In the genomic region with DNA sequence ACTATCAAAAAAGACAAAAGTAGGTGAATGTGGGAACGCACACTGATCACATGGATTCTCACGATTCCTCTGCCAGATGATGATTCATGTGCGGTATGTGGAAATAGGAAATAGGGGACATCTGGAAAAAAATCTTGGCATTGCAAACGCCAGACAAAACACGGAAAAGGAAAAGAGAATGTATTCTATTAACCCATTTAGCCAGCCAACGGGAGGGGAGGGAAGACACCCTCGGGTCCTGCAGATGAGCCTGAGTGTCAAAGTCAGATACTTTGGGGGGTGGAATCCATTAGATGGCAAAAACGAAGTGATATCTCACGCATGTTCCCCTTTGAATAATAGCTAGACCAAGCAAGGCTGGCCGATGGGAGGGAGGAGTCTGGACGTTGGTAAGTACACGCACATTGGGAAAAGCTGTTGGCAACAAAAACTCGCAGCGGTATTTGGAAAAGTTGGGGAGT, we compare ENCODE assay signal across 12 cellular contexts.
A peak's percentile ranks its signal among the peaks of the same experiment; 100 is the strongest.
DNase-seq lines count a peak whose midpoint lies in the region; TF ChIP-seq lines count a peak whose summit lies in the region.
"Had no signal": no experiment of that assay in that cellular context is flagged by ENCODE, and none has a peak within 500 bp of the region (broad histone marks: within the 10 kb centered on the region; RNA-seq: fewer than 3 reads in every experiment).

No MANE protein-coding gene starts in this region.

- peak overlapping the region; percentile 91 for H3K27ac Mint-ChIP-seq in endothelial cell (ENCODE audit: unreplicated experiment)
- H3K27ac Mint-ChIP-seq: naive B cell had no signal

- peak overlapping the region; percentile 45 for H3K4me3 Mint-ChIP-seq in endothelial cell (ENCODE audit: unreplicated experiment)
- H3K4me3 Mint-ChIP-seq: naive B cell had no signal

- H3K27ac ChIP-seq in tibial nerve, result peak overlapping the region; percentile 41 to 84 (median 61)

- H3K4me1 Mint-ChIP-seq in endothelial cell (ENCODE audit: unreplicated experiment), result peaks cover 85% of the 10 kb centered on the region
- H3K4me1 Mint-ChIP-seq: naive B cell had no signal

- H3K9me3 Mint-ChIP-seq in endothelial cell (ENCODE audit: unreplicated experiment), result no peaks in the 10 kb centered on the region

- no peaks in the 10 kb centered on the region for H3K9me3 ChIP-seq in tibial nerve

- peaks cover 23% of the 10 kb centered on the region for H3K27me3 Mint-ChIP-seq in endothelial cell (ENCODE audit: unreplicated experiment)

- 35 to 40% methylated on average over 14 of the region's 14 CpGs for WGBS in tibial nerve, 2 donors

- peak overlapping the region in 1 of 4 donors; percentile 26 for H3K4me3 ChIP-seq in tibial nerve

- DNase-seq in M059J (ENCODE audit: low read depth), result peak; percentile 64
- DNase-seq in endothelial cell (ENCODE audit: low spot score), result no peak
- peak; percentile 48 for DNase-seq in mucosa of gallbladder (ENCODE audit: low spot score)
- peak; percentile 75 to 82 for DNase-seq in tibial nerve (ENCODE audit: low spot score in 2 of 2)
- no peak for DNase-seq in NCI-H524 (lab: John Stamatoyannopoulos, UW)
- DNase-seq in NCI-H2227 (lab: John Stamatoyannopoulos, UW; ENCODE audit: unreplicated experiment), result no peak
- no peak for DNase-seq in HT-29 (ENCODE audit: low spot score)
- DNase-seq in T-helper 1 cell, result no peak
- DNase-seq: GF-D8, KBM-7, naive B cell, NCI-H526 had no signal

- H3K27me3 ChIP-seq in tibial nerve, result no peaks in the 10 kb centered on the region

- TF ChIP-seq CTCF in endothelial cell (IDR thresholded peaks at IDR 0.05; ENCODE audit: unreplicated experiment) (no peak), tibial nerve (IDR thresholded peaks at IDR 0.05) (no peak)

- TF ChIP-seq EP300 in tibial nerve (IDR thresholded peaks at IDR 0.05), result peak; percentile 40 to 87

- H3K36me3 ChIP-seq in tibial nerve, result peaks cover 0 to 12% (median 0%) of the 10 kb centered on the region in 3 donors

- peaks cover 0 to 58% (median 21%) of the 10 kb centered on the region in 4 donors for H3K4me1 ChIP-seq in tibial nerve

- H3K36me3 Mint-ChIP-seq in endothelial cell (ENCODE audit: low read depth, unreplicated experiment), result peaks cover 65% of the 10 kb centered on the region
- H3K36me3 Mint-ChIP-seq: naive B cell had no signal

- no peak for TF ChIP-seq POLR2A in tibial nerve (IDR thresholded peaks at IDR 0.05)

Comparison
In these comparisons a context has a peak if more than half of its experiments do, and no peak if none do; other contexts are left out.
1. DNase-seq: peak in M059J (single experiment), mucosa of gallbladder (single experiment) and tibial nerve (2 of 2); none in endothelial cell (single experiment), NCI-H524 (0 of 2), NCI-H2227 (single experiment), HT-29 (single experiment) and T-helper 1 cell (0 of 5).